9 cellular contexts compared by ENCODE assay signal in the genomic region with DNA sequence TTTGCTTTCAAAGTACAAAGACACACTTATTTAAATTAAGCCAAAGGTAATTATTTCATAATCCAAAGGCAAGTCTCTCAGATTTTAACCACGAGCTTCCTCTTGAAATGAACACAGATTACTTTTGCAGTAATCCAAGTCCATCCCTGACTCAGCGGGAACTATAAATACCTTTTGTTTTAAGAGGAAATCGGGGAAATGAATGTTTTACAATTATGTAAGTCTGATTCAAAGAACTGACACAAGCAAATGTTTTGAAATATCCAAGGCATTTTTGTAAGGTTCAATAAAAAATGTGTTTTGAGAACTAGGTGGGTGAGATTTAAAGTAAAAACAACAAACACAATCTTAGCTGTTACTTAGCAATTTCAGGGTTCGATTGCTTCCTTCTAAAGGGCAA.
A peak's percentile ranks its signal among the peaks of the same experiment; 100 is the strongest.
DNase-seq lines count a peak whose midpoint lies in the region; ATAC-seq and TF ChIP-seq lines count a peak whose summit lies in the region.
"Had no signal": no experiment of that assay in that cellular context is flagged by ENCODE, and none has a peak within 500 bp of the region (broad histone marks: within the 10 kb centered on the region; RNA-seq: fewer than 3 reads in every experiment).

No MANE protein-coding gene starts in this region.

- no peak for TF ChIP-seq CTCF in BJ (IDR thresholded peaks at IDR 0.05; ENCODE audit: insufficient read depth, low read depth, low read length)

- no peaks in the 10 kb centered on the region for H3K27me3 ChIP-seq in BJ (ENCODE audit: control insufficient read depth, insufficient read depth, low read length)

- H3K4me3 ChIP-seq in BJ (ENCODE audit: low read depth, low read length) = no peak overlapping the region

- POLR2A ChIA-PET in BJ (lab: Charles Lee) = no interaction called here

- CTCF ChIA-PET in BJ (lab: Yijun Ruan, JAX) = interaction anchor here (0.8 kb wide), 1 partner anchor 11 kb away, joined by 3 read pairs; no protein-coding TSS in a partner anchor

- ATAC-seq in GM19035 (IDR thresholded peaks at IDR 0.05; ENCODE audit: unreplicated experiment) = no peak
- ATAC-seq in HG03469 (IDR thresholded peaks at IDR 0.05; ENCODE audit: unreplicated experiment) = no peak
- ATAC-seq: HCT116 had no signal

- peak overlapping the region; percentile 61 for H3K27ac ChIP-seq in cingulate gyrus (ENCODE audit: low read depth, low read length)

- DNase-seq in BJ (ENCODE audit: low read depth) = peak; percentile 40
- peak; percentile 13 to 26 for DNase-seq in Kasumi-1 (lab: John Stamatoyannopoulos, UW)
- DNase-seq in myocyte (ENCODE audit: low read depth) = peak; percentile 19
- no peak for DNase-seq in stimulated activated CD4-positive, alpha-beta T cell treated with anti-CD3 and anti-CD28 coated beads, Interleukin-2, amount 100 ng/mL, for 48 hours
- no peak for DNase-seq in C1 segment of cervical spinal cord (lab: John Stamatoyannopoulos, UW)

- H3K36me3 ChIP-seq in BJ (ENCODE audit: control insufficient read depth, insufficient read depth, low read length) = no peaks in the 10 kb centered on the region

Comparison
In these comparisons a context has a peak if more than half of its experiments do, and no peak if none do; other contexts are left out.
1. DNase-seq: peak in BJ (single experiment), Kasumi-1 (2 of 2) and myocyte (single experiment); none in stimulated activated CD4-positive, alpha-beta T cell treated with anti-CD3 and anti-CD28 coated beads, Interleukin-2, amount 100 ng/mL, for 48 hours (0 of 2) and C1 segment of cervical spinal cord (0 of 14).